18 cellular contexts compared by ENCODE assay signal in genomic region chr1:31828926-31829690, GRCh38. TPM values are rescaled to one million over a fixed set of nuclear protein-coding genes. Genes with fewer than 3 reads are reported as not detected.
DNase-seq lines count a peak whose midpoint lies in the region; ATAC-seq and TF ChIP-seq lines count a peak whose summit lies in the region.
"Had no signal": no experiment of that assay in that cellular context is flagged by ENCODE, and none has a peak within 500 bp of the region (broad histone marks: within the 10 kb centered on the region; RNA-seq: fewer than 3 reads in every experiment).

No MANE protein-coding gene starts in this region.

- ATAC-seq in activated CD8-positive, alpha-beta T cell treated with anti-CD3 and anti-CD28 coated beads, Interleukin-2, amount 10 ng/mL, durations not matched to agents 7 days and 5 days = no peak
- ATAC-seq in activated CD8-positive, alpha-beta T cell treated with anti-CD3 and anti-CD28 coated beads for 36 hours = no peak
- ATAC-seq in natural killer cell = no peak

- POLR2A ChIA-PET in activated CD8-positive, alpha-beta T cell treated with anti-CD3 and anti-CD28 coated beads, Interleukin-2, amount 10 ng/mL, durations not matched to agents 7 days and 5 days (lab: Charles Lee) = no interaction called here
- POLR2A ChIA-PET in activated CD8-positive, alpha-beta T cell treated with anti-CD3 and anti-CD28 coated beads for 36 hours (lab: Charles Lee) = interaction anchor here (0.6 kb wide), 1 partner anchor 290 kb away, joined by 3 read pairs; no protein-coding TSS in a partner anchor

- no peaks in the 10 kb centered on the region for H3K27me3 Mint-ChIP-seq in activated CD8-positive, alpha-beta T cell treated with anti-CD3 and anti-CD28 coated beads, Interleukin-2, amount 10 ng/mL, durations not matched to agents 7 days and 5 days (ENCODE audit: low read depth)
- no peaks in the 10 kb centered on the region for H3K27me3 Mint-ChIP-seq in activated CD8-positive, alpha-beta T cell treated with anti-CD3 and anti-CD28 coated beads for 36 hours
- no peaks in the 10 kb centered on the region for H3K27me3 Mint-ChIP-seq in natural killer cell (ENCODE audit: low read depth in 2 of 2)
- H3K27me3 Mint-ChIP-seq: B cell; CD4-positive, alpha-beta T cell had no signal

- H3K27ac Mint-ChIP-seq in activated CD8-positive, alpha-beta T cell treated with anti-CD3 and anti-CD28 coated beads, Interleukin-2, amount 10 ng/mL, durations not matched to agents 7 days and 5 days = peak overlapping the region; percentile 82
- no peak overlapping the region for H3K27ac Mint-ChIP-seq in activated CD8-positive, alpha-beta T cell treated with anti-CD3 and anti-CD28 coated beads for 36 hours
- H3K27ac Mint-ChIP-seq in natural killer cell = peak overlapping the region in 1 of 2 donors; percentile 95

- CTCF ChIA-PET in activated CD8-positive, alpha-beta T cell treated with anti-CD3 and anti-CD28 coated beads, Interleukin-2, amount 10 ng/mL, durations not matched to agents 7 days and 5 days (lab: Charles Lee) = interaction anchor here (1.1 kb wide), 1 partner anchor 11 kb away, joined by 3 read pairs; no protein-coding TSS in a partner anchor
- CTCF ChIA-PET in activated CD8-positive, alpha-beta T cell treated with anti-CD3 and anti-CD28 coated beads for 36 hours (lab: Charles Lee) = interaction anchor here (1.4 kb wide), 1 partner anchor 110 kb away, joined by 3 read pairs; no protein-coding TSS in a partner anchor

- intact Hi-C loops in activated CD8-positive, alpha-beta T cell treated with anti-CD3 and anti-CD28 coated beads for 36 hours (cut with micrococcal nuclease) = loop anchor here (5.0 kb wide), 1 partner anchor 133 kb away; no protein-coding TSS in a partner anchor
- intact Hi-C loops in natural killer cell (cut with micrococcal nuclease) = loop anchor here (5.0 kb wide), 1 partner anchor 43 kb away; no protein-coding TSS in a partner anchor

- H3K36me3 Mint-ChIP-seq in activated CD8-positive, alpha-beta T cell treated with anti-CD3 and anti-CD28 coated beads, Interleukin-2, amount 10 ng/mL, durations not matched to agents 7 days and 5 days (ENCODE audit: low read depth) = no peaks in the 10 kb centered on the region
- no peaks in the 10 kb centered on the region for H3K36me3 Mint-ChIP-seq in activated CD8-positive, alpha-beta T cell treated with anti-CD3 and anti-CD28 coated beads for 36 hours (ENCODE audit: low read depth)
- H3K36me3 Mint-ChIP-seq in natural killer cell = no peaks in the 10 kb centered on the region

- peaks cover 34% of the 10 kb centered on the region for H3K4me1 Mint-ChIP-seq in activated CD8-positive, alpha-beta T cell treated with anti-CD3 and anti-CD28 coated beads, Interleukin-2, amount 10 ng/mL, durations not matched to agents 7 days and 5 days (ENCODE audit: low read depth)
- H3K4me1 Mint-ChIP-seq in activated CD8-positive, alpha-beta T cell treated with anti-CD3 and anti-CD28 coated beads for 36 hours (ENCODE audit: low read depth) = peaks cover 26% of the 10 kb centered on the region
- peaks cover 38 to 39% of the 10 kb centered on the region in 2 donors for H3K4me1 Mint-ChIP-seq in natural killer cell

- DNase-seq in activated CD8-positive, alpha-beta T cell treated with anti-CD3 and anti-CD28 coated beads, Interleukin-2, amount 10 ng/mL, durations not matched to agents 7 days and 5 days = peak; percentile 18
- no peak for DNase-seq in activated CD8-positive, alpha-beta T cell treated with anti-CD3 and anti-CD28 coated beads for 36 hours
- DNase-seq in activated CD8-positive, alpha-beta memory T cell treated with anti-CD3 and anti-CD28 coated beads, Interleukin-2, amount 50 U/mL, for 48 hours = peak; percentile 50
- DNase-seq in natural killer cell (no peak), ureter (ENCODE audit: low spot score) (peak; percentile 27), GDM1 (lab: John Stamatoyannopoulos, UW) (no peak), hepatic stellate cell (ENCODE audit: low spot score) (no peak)
- no peak for DNase-seq in activated CD4-positive, alpha-beta T cell treated with anti-CD3 and anti-CD28 coated beads for 1 hour
- DNase-seq: 8988T; CD4-positive, alpha-beta T cell; EL; KBM-7; NCI-H187; NCI-H2107; NCI-H2227 treated with DMSO at 0.1 percent for 48 hours; NCI-H510A treated with DMSO at 0.1 percent for 48 hours; NCI-H774 had no signal

- no peak overlapping the region for H3K4me3 Mint-ChIP-seq in activated CD8-positive, alpha-beta T cell treated with anti-CD3 and anti-CD28 coated beads, Interleukin-2, amount 10 ng/mL, durations not matched to agents 7 days and 5 days
- no peak overlapping the region for H3K4me3 Mint-ChIP-seq in activated CD8-positive, alpha-beta T cell treated with anti-CD3 and anti-CD28 coated beads for 36 hours
- peak overlapping the region; percentile 9 for H3K4me3 Mint-ChIP-seq in natural killer cell
- H3K4me3 Mint-ChIP-seq: B cell; CD4-positive, alpha-beta T cell had no signal

- no peaks in the 10 kb centered on the region for H3K9me3 Mint-ChIP-seq in activated CD8-positive, alpha-beta T cell treated with anti-CD3 and anti-CD28 coated beads, Interleukin-2, amount 10 ng/mL, durations not matched to agents 7 days and 5 days (ENCODE audit: insufficient read depth)
- no peaks in the 10 kb centered on the region for H3K9me3 Mint-ChIP-seq in activated CD8-positive, alpha-beta T cell treated with anti-CD3 and anti-CD28 coated beads for 36 hours
- no peaks in the 10 kb centered on the region for H3K9me3 Mint-ChIP-seq in natural killer cell
- H3K9me3 Mint-ChIP-seq: CD4-positive, alpha-beta T cell had no signal

- no peak for TF ChIP-seq CTCF in activated CD8-positive, alpha-beta T cell treated with anti-CD3 and anti-CD28 coated beads for 36 hours (IDR thresholded peaks at IDR 0.05)
- TF ChIP-seq CTCF in natural killer cell (IDR thresholded peaks at IDR 0.05) = no peak

RNA-seq across cellular contexts. Expression of gene SPOCD1, which starts 13.3 kb away (rescaled TPM):
- not detected for total RNA-seq in activated CD8-positive, alpha-beta T cell treated with anti-CD3 and anti-CD28 coated beads, Interleukin-2, amount 10 ng/mL, durations not matched to agents 7 days and 5 days
- total RNA-seq in activated CD8-positive, alpha-beta T cell treated with anti-CD3 and anti-CD28 coated beads for 36 hours = not detected
- total RNA-seq in natural killer cell (under 1 TPM in 2 of 3 donors, not detected in 1; 0.54 to 0.68 TPM), ureter (39.8 TPM)
- total RNA-seq: B cell had no signal

Comparison
In these comparisons a context has a peak if more than half of its experiments do, and no peak if none do; other contexts are left out.
1. DNase-seq: peak in activated CD8-positive, alpha-beta T cell treated with anti-CD3 and anti-CD28 coated beads, Interleukin-2, amount 10 ng/mL, durations not matched to agents 7 days and 5 days (single experiment), activated CD8-positive, alpha-beta memory T cell treated with anti-CD3 and anti-CD28 coated beads, Interleukin-2, amount 50 U/mL, for 48 hours (single experiment) and ureter (single experiment); none in activated CD8-positive, alpha-beta T cell treated with anti-CD3 and anti-CD28 coated beads for 36 hours (single experiment), natural killer cell (single experiment), activated CD4-positive, alpha-beta T cell treated with anti-CD3 and anti-CD28 coated beads for 1 hour (single experiment), GDM1 (single experiment) and hepatic stellate cell (single experiment).
2. RNA of gene SPOCD1, which starts 13.3 kb away (total RNA-seq): 39.8 TPM in ureter (single experiment); 0.54 to 0.68 TPM in natural killer cell, not detected in activated CD8-positive, alpha-beta T cell treated with anti-CD3 and anti-CD28 coated beads, Interleukin-2, amount 10 ng/mL, durations not matched to agents 7 days and 5 days and not detected in activated CD8-positive, alpha-beta T cell treated with anti-CD3 and anti-CD28 coated beads for 36 hours; every median in the first group is over 10 times any median in the second.